In the genomic region with DNA sequence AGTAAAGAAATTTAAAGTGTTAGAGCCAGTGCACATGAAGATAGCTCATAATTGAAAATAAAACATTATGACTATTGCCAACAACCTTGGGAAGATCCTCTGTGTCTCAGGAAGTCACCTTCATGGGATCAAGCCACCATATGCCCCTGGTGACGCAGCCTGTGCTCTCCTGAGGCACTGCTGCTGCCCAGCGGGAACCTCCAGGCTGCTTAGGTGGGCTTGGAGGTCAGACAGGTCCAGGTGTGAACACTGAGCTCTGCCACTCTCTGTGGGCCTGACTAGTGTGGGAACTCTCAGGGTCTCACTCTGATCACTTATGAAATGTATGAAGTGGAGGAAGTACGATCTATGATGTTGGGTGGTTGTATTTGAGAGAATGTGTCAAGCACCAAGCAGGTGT, we compare ENCODE assay signal across 18 cellular contexts. TPM values are rescaled to one million over a fixed set of nuclear protein-coding genes. Genes with fewer than 3 reads are reported as not detected.
A peak's percentile ranks its signal among the peaks of the same experiment; 100 is the strongest.
DNase-seq lines count a peak whose midpoint lies in the region; ATAC-seq, FAIRE-seq and TF ChIP-seq lines count a peak whose summit lies in the region.
"Had no signal": no experiment of that assay in that cellular context is flagged by ENCODE, and none has a peak within 500 bp of the region (broad histone marks: within the 10 kb centered on the region; RNA-seq: fewer than 3 reads in every experiment).

No MANE protein-coding gene starts in this region.

- H3K4me1 ChIP-seq in DOHH2 (ENCODE audit: control insufficient read depth, low read length) = peaks cover 56% of the 10 kb centered on the region
- H3K4me1 ChIP-seq in GM12878 (ENCODE audit: control insufficient read depth, insufficient read depth, low read length) = no peaks in the 10 kb centered on the region
- H3K4me1 ChIP-seq in thymus (ENCODE audit: control insufficient read depth, insufficient read depth, low read length) = peaks cover 11% of the 10 kb centered on the region
- no peaks in the 10 kb centered on the region for H3K4me1 ChIP-seq in neural progenitor cell
- H3K4me1 ChIP-seq: A549, Caco-2 had no signal

- H3K9me3 Mint-ChIP-seq in CD14-positive monocyte (no peaks in the 10 kb centered on the region), neural progenitor cell (no peaks in the 10 kb centered on the region)
- H3K9me3 Mint-ChIP-seq: CD4-positive, alpha-beta T cell; H9 had no signal

- H4K20me1 ChIP-seq in DOHH2 (ENCODE audit: control insufficient read depth, insufficient read depth, low read depth, low read length) (no peaks in the 10 kb centered on the region), GM12878 (ENCODE audit: control insufficient read depth, insufficient read depth) (no peaks in the 10 kb centered on the region), neural progenitor cell (ENCODE audit: low read depth) (no peaks in the 10 kb centered on the region)

- H3K27me3 Mint-ChIP-seq in CD14-positive monocyte (ENCODE audit: low read depth in 3 of 3) (peaks cover 0 to 2% (median 0%) of the 10 kb centered on the region in 3 donors), neural progenitor cell (ENCODE audit: insufficient read depth, low read depth) (no peaks in the 10 kb centered on the region)
- H3K27me3 Mint-ChIP-seq: CD4-positive, alpha-beta T cell had no signal

- BruUV-seq in GM12878 (replicated peaks; lab: Mats Ljungman, UMichigan) = TSS peak; percentile 38

- no peak overlapping the region for H3K9ac ChIP-seq in GM12878 (ENCODE audit: control insufficient read depth, insufficient read depth, low read length)
- no peak overlapping the region for H3K9ac ChIP-seq in neural progenitor cell

- RAD21 ChIA-PET in GM12878 (lab: Charles Lee; ENCODE audit: unreplicated experiment) = no interaction called here

- in situ Hi-C loops in GM12878 (cut with MboI) = no loop called here

- H3K27ac ChIP-seq in DOHH2 (ENCODE audit: low read depth, low read length) (peak overlapping the region; percentile 24; the same call in 1 of the 2 replicates), GM12878 (ENCODE audit: control insufficient read depth, insufficient read depth) (no peak overlapping the region), thymus (ENCODE audit: low read depth) (peak overlapping the region; percentile 64), neural progenitor cell (no peak overlapping the region)
- H3K27ac ChIP-seq: 22Rv1, A549 had no signal

- H3K9me3 ChIP-seq in DOHH2 (ENCODE audit: control insufficient read depth, insufficient read depth, low read length) = no peaks in the 10 kb centered on the region
- H3K9me3 ChIP-seq in GM12878 (replicated peaks; ENCODE audit: control insufficient read depth, insufficient read depth, low read length) = no peaks in the 10 kb centered on the region
- no peaks in the 10 kb centered on the region for H3K9me3 ChIP-seq in thymus (ENCODE audit: control insufficient read depth)
- H3K9me3 ChIP-seq in neural progenitor cell (ENCODE audit: low read depth) = no peaks in the 10 kb centered on the region
- H3K9me3 ChIP-seq: A549, Caco-2 had no signal

- TF ChIP-seq RAD21 in GM12878 (IDR thresholded peaks at IDR 0.05; ENCODE audit: insufficient read depth, low read depth, low read length) = no peak

- POLR2A ChIA-PET in GM12878 (lab: Charles Lee) = interaction anchor here (0.6 to 1.1 kb wide), 2 partner anchors 14 to 201 kb away, joined by 3 to 4 read pairs; no protein-coding TSS in a partner anchor

- CTCF ChIA-PET in GM12878 (lab: Yijun Ruan, JAX) = interaction anchor here (1.0 kb wide), 1 partner anchor 9 kb away, joined by 4 read pairs; no protein-coding TSS in a partner anchor

- H3K27me3 ChIP-seq in DOHH2 (ENCODE audit: control insufficient read depth, low read length) = no peaks in the 10 kb centered on the region
- no peaks in the 10 kb centered on the region for H3K27me3 ChIP-seq in GM12878 (replicated peaks in 1 of 2; ENCODE audit: control insufficient read depth in 2 of 2, insufficient read depth in 2 of 2, low read length in 1 of 2)
- H3K27me3 ChIP-seq in thymus (ENCODE audit: control insufficient read depth, insufficient read depth) = no peaks in the 10 kb centered on the region
- no peaks in the 10 kb centered on the region for H3K27me3 ChIP-seq in neural progenitor cell

- H3K4me3 ChIP-seq in DOHH2 (ENCODE audit: low read length) = no peak overlapping the region
- no peak overlapping the region for H3K4me3 ChIP-seq in GM12878
- H3K4me3 ChIP-seq in thymus (ENCODE audit: low read length) = no peak overlapping the region
- H3K4me3 ChIP-seq in neural progenitor cell = no peak overlapping the region
- H3K4me3 ChIP-seq: A549 had no signal

- no peak overlapping the region for H3K4me2 ChIP-seq in DOHH2 (ENCODE audit: low read length)
- no peak overlapping the region for H3K4me2 ChIP-seq in GM12878 (ENCODE audit: control insufficient read depth, insufficient read depth)
- no peak overlapping the region for H3K4me2 ChIP-seq in neural progenitor cell
- H3K4me2 ChIP-seq: A549 had no signal

- H3K79me2 ChIP-seq in DOHH2 (ENCODE audit: control insufficient read depth, low read length) = peaks cover 18% of the 10 kb centered on the region
- H3K79me2 ChIP-seq in GM12878 (ENCODE audit: control insufficient read depth, insufficient read depth, low read length) = no peaks in the 10 kb centered on the region
- no peaks in the 10 kb centered on the region for H3K79me2 ChIP-seq in neural progenitor cell (ENCODE audit: low read depth)

- no peaks in the 10 kb centered on the region for H3K9me2 ChIP-seq in DOHH2 (replicated peaks; ENCODE audit: control insufficient read depth, low read length)

- no peak for FAIRE-seq in GM12878 (lab: Jason Lieb, UNC)
- FAIRE-seq: A549, H1, HTR-8/SVneo had no signal

- peaks cover 75% of the 10 kb centered on the region for H3K36me3 ChIP-seq in DOHH2 (ENCODE audit: control insufficient read depth, low read length)
- peaks cover 0 to 3% of the 10 kb centered on the region in 2 experiments; a peak in 1 of 4 replicates for H3K36me3 ChIP-seq in GM12878 (ENCODE audit: control insufficient read depth in 2 of 2, insufficient read depth in 2 of 2, low read length in 1 of 2)
- H3K36me3 ChIP-seq in thymus (ENCODE audit: control insufficient read depth, insufficient read depth) = peaks cover 39% of the 10 kb centered on the region
- H3K36me3 ChIP-seq in neural progenitor cell = peaks cover 4% of the 10 kb centered on the region

- H3K27ac Mint-ChIP-seq in CD14-positive monocyte (peak overlapping the region in 2 of 7 donors; percentile 50 to 74), neural progenitor cell (no peak overlapping the region)
- H3K27ac Mint-ChIP-seq: CD4-positive, alpha-beta T cell had no signal

- no peak for TF ChIP-seq POLR2A in GM12878 (IDR thresholded peaks at IDR 0.05; ENCODE audit: low read depth, low read length)

- H3K36me3 Mint-ChIP-seq in CD14-positive monocyte = peaks cover 49 to 77% of the 10 kb centered on the region in 2 donors
- H3K36me3 Mint-ChIP-seq in neural progenitor cell = peaks cover 24% of the 10 kb centered on the region

- H3K4me3 Mint-ChIP-seq in CD14-positive monocyte (no peak overlapping the region), neural progenitor cell (no peak overlapping the region)
- H3K4me3 Mint-ChIP-seq: CD4-positive, alpha-beta T cell; H9 had no signal

- no peaks in the 10 kb centered on the region for H3K4me1 Mint-ChIP-seq in CD14-positive monocyte
- H3K4me1 Mint-ChIP-seq in neural progenitor cell = no peaks in the 10 kb centered on the region

- H3F3A ChIP-seq in DOHH2 (ENCODE audit: control insufficient read depth, insufficient read depth) = peaks cover 16% of the 10 kb centered on the region
- H3F3A ChIP-seq in neural progenitor cell (ENCODE audit: low read depth) = no peaks in the 10 kb centered on the region

- no peak overlapping the region for H2AFZ ChIP-seq in GM12878 (ENCODE audit: control insufficient read depth, low read depth, low read length)
- no peak overlapping the region for H2AFZ ChIP-seq in neural progenitor cell (replicated peaks)

- TF ChIP-seq CTCF in DOHH2 (IDR thresholded peaks at IDR 0.05; ENCODE audit: low read depth, low read length, poor library complexity, severe bottlenecking) (no peak), GM12878 (IDR thresholded peaks at IDR 0.05 in 2 of 3, conservative IDR thresholded peaks at IDR 0.05 in 1 of 3; ENCODE audit: control insufficient read depth in 2 of 3, extremely low read depth in 1 of 3, insufficient read depth in 1 of 3, low read depth in 3 of 3, low read length in 3 of 3) (no peak), CD14-positive monocyte (IDR thresholded peaks at IDR 0.05) (no peak), neural progenitor cell (IDR thresholded peaks at IDR 0.05) (no peak)

- 96% methylated on average over 3 of the region's 3 CpGs for WGBS in GM12878 (ENCODE audit: insufficient coverage, insufficient replicate concordance, low lambda C conversion rate, missing lambda C conversion rate)
- 94% methylated on average over 3 of the region's 3 CpGs for WGBS in thymus

- DNase-seq in NCI-H82 (lab: John Stamatoyannopoulos, UW) = peak; percentile 57
- DNase-seq in NCI-H82 treated with DMSO at 0.1 percent for 48 hours (lab: John Stamatoyannopoulos, UW; ENCODE audit: unreplicated experiment) = no peak
- DNase-seq in GM12878 (ENCODE audit: low read depth, low spot score) = no peak
- DNase-seq in CD14-positive monocyte (ENCODE audit: low spot score) = no peak
- no peak for DNase-seq in neural progenitor cell (ENCODE audit: low spot score)
- DNase-seq: AML-193; Caco-2; CD4-positive, alpha-beta T cell; GDM1; H9; IMR-90 had no signal

- SMC1A ChIA-PET in GM12878 (lab: Charles Lee; ENCODE audit: uncharacterized antibody, unreplicated experiment) = interaction anchor here (1.7 kb wide), 1 partner anchor 11 kb away, joined by 6 read pairs; no protein-coding TSS in a partner anchor

- ATAC-seq in GM12878 (no peak), GM21367 (IDR thresholded peaks at IDR 0.05; ENCODE audit: unreplicated experiment) (no peak)

- no peak for TF ChIP-seq EP300 in GM12878 (IDR thresholded peaks at IDR 0.05; ENCODE audit: borderline replicate concordance in 1 of 2, control insufficient read depth in 1 of 2, low read depth in 2 of 2, low read length in 2 of 2)

- intact Hi-C loops in GM12878 (cut with micrococcal nuclease; ENCODE audit: unreplicated experiment) = no loop called here
- intact Hi-C loops in CD14-positive monocyte (cut with micrococcal nuclease) = no loop called here

RNA-seq across cellular contexts. Expression of gene SLC35E3, which starts 16.7 kb away (rescaled TPM):
- 23.3 and 27.4 TPM in 2 replicates for total RNA-seq in GM12878 (2013; cell fraction: nucleolus; rRNA removed)
- total RNA-seq in GM12878 (2014; rRNA removed) = 4.0 and 5.8 TPM in 2 replicates
- 3.8 and 6.1 TPM in 2 replicates for total RNA-seq in GM12878 (2014; rRNA removed; fragmentation: Illumina TruSeq; extraction: Trizol)
- total RNA-seq in GM12878 (2021) = 10.6 and 10.8 TPM in 2 replicates
- polyA plus RNA-seq in GM12878 (2011; ENCODE audit: low read depth) = 2.5 TPM
- polyA plus RNA-seq in GM12878 (2011; rRNA removed) = 9.2 and 12.9 TPM in 2 replicates
- polyA plus RNA-seq in GM12878 (2011; cell fraction: cytosol; rRNA removed) = 4.4 and 7.5 TPM in 2 replicates
- polyA plus RNA-seq in GM12878 (2011; cell fraction: nucleus; rRNA removed) = 4.7 and 6.5 TPM in 2 replicates
- 7.4 and 9.6 TPM in 2 replicates for polyA plus RNA-seq in GM12878 (2012)
- polyA plus RNA-seq in GM12878 (2014; fragmentation: Illumina TruSeq; extraction: Trizol) = 5.6 and 7.0 TPM in 2 replicates
- polyA plus RNA-seq in GM12878 (2014; fragmentation: Nextera tagmentation; extraction: Ambion mirVana) = 1 to 10 TPM; 3.6 to 6.0 TPM
- 2.4 and 4.3 TPM in 2 replicates for polyA plus RNA-seq in GM12878 (2014; rRNA removed)
- polyA plus RNA-seq in GM12878 (2016; fragmentation: Nextera tagmentation; extraction: Ambion mirVana) = 10 to 100 TPM; 17.6 to 19.8 TPM
- polyA minus RNA-seq in GM12878 (2011; rRNA and poly(A)+ RNA removed) = 3.4 and 5.0 TPM in 2 replicates
- 1.1 and 1.6 TPM in 2 replicates for polyA minus RNA-seq in GM12878 (2011; cell fraction: cytosol; rRNA and poly(A)+ RNA removed)
- 2.7 and 3.3 TPM in 2 replicates for polyA minus RNA-seq in GM12878 (2011; cell fraction: nucleus; rRNA and poly(A)+ RNA removed)
- polyA plus RNA-seq in thymus = 8.8 TPM
- polyA plus RNA-seq in CD14-positive monocyte = 10 to 100 TPM; 10.9 to 12.4 TPM
- 1.5 and 3.5 TPM in 2 replicates for total RNA-seq in neural progenitor cell (ENCODE audit: low replicate concordance)

RNA-seq across cellular contexts. Expression of gene MDM2, which starts 45.3 kb away (rescaled TPM):
- 439 and 462 TPM in 2 replicates for total RNA-seq in GM12878 (2013; cell fraction: nucleolus; rRNA removed)
- 88.1 and 113 TPM in 2 replicates for total RNA-seq in GM12878 (2014; rRNA removed)
- total RNA-seq in GM12878 (2014; rRNA removed; fragmentation: Illumina TruSeq; extraction: Trizol) = 158 and 173 TPM in 2 replicates
- 164 and 174 TPM in 2 replicates for total RNA-seq in GM12878 (2021)
- polyA plus RNA-seq in GM12878 (2011; ENCODE audit: low read depth) = 27.8 TPM
- polyA plus RNA-seq in GM12878 (2011; rRNA removed) = 82.0 and 136 TPM in 2 replicates
- 28.3 and 34.4 TPM in 2 replicates for polyA plus RNA-seq in GM12878 (2011; cell fraction: cytosol; rRNA removed)
- polyA plus RNA-seq in GM12878 (2011; cell fraction: nucleus; rRNA removed) = 41.5 and 94.7 TPM in 2 replicates
- polyA plus RNA-seq in GM12878 (2012) = 55.6 and 89.6 TPM in 2 replicates
- 75.8 and 104 TPM in 2 replicates for polyA plus RNA-seq in GM12878 (2014; fragmentation: Illumina TruSeq; extraction: Trizol)
- 10 to 100 TPM; 48.2 to 65.8 TPM for polyA plus RNA-seq in GM12878 (2014; fragmentation: Nextera tagmentation; extraction: Ambion mirVana)
- 56.8 and 77.8 TPM in 2 replicates for polyA plus RNA-seq in GM12878 (2014; rRNA removed)
- polyA plus RNA-seq in GM12878 (2016; fragmentation: Nextera tagmentation; extraction: Ambion mirVana) = 100 to 1,000 TPM; 145 to 171 TPM
- polyA minus RNA-seq in GM12878 (2011; rRNA and poly(A)+ RNA removed) = 154 and 263 TPM in 2 replicates
- 97.2 and 107 TPM in 2 replicates for polyA minus RNA-seq in GM12878 (2011; cell fraction: cytosol; rRNA and poly(A)+ RNA removed)
- 157 and 218 TPM in 2 replicates for polyA minus RNA-seq in GM12878 (2011; cell fraction: nucleus; rRNA and poly(A)+ RNA removed)
- polyA plus RNA-seq in thymus = 121 TPM
- polyA plus RNA-seq in CD14-positive monocyte = 10 to 100 TPM; 27.6 to 39.9 TPM
- 47.7 and 93.8 TPM in 2 replicates for total RNA-seq in neural progenitor cell (ENCODE audit: low replicate concordance)

Comparison
In these comparisons a context has a peak if more than half of its experiments do, and no peak if none do; other contexts are left out.
1. H3K27ac ChIP-seq: peak in DOHH2 (single experiment) and thymus (single experiment); none in GM12878 (single experiment) and neural progenitor cell (single experiment).